9 cellular contexts compared by ENCODE assay signal in the genomic region with DNA sequence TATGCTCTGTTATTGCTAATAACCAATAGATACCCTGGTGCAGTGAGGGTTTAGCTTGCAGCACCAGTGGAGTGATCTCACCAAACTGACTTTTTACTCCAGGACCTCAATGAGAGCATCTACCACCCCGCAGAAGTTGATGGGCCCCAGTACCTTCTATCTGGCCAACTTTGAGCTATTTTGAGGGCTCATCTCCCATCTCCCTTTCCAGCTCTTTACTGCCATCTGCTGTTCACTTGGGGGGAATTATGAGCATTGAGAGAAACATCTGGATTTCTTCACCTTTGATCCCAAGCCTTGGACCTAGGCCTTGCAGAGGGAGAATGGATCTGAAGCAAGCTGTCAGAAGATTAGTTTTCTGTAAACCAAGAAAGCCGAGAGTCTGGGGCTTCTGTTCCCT.
A peak's percentile ranks its signal among the peaks of the same experiment; 100 is the strongest.
DNase-seq lines count a peak whose midpoint lies in the region; ATAC-seq lines count a peak whose summit lies in the region.
"Had no signal": no experiment of that assay in that cellular context is flagged by ENCODE, and none has a peak within 500 bp of the region (broad histone marks: within the 10 kb centered on the region; RNA-seq: fewer than 3 reads in every experiment).

No MANE protein-coding gene starts in this region.

- H3K36me3 ChIP-seq in H7 (replicated peaks; ENCODE audit: control insufficient read depth, insufficient read depth, low read length) = no peaks in the 10 kb centered on the region

- no peak overlapping the region for H3K27ac Mint-ChIP-seq in activated T-cell treated with anti-CD3 and anti-CD28 coated beads, Interleukin-2, amount 50 U/mL, for 24 hours
- H3K27ac Mint-ChIP-seq: stimulated activated naive CD8-positive, alpha-beta T cell treated with anti-CD3 and anti-CD28 coated beads, Interleukin-15, Interleukin-2, amounts not matched to agents 100 ng/mL and 50 ng/mL, for 24 hours had no signal

- H3K27me3 ChIP-seq in H7 (ENCODE audit: control insufficient read depth, insufficient read depth, low read length) = no peaks in the 10 kb centered on the region

- H3K27me3 Mint-ChIP-seq in activated T-cell treated with anti-CD3 and anti-CD28 coated beads, Interleukin-2, amount 50 U/mL, for 24 hours = peaks cover 3% of the 10 kb centered on the region
- H3K27me3 Mint-ChIP-seq: stimulated activated naive CD8-positive, alpha-beta T cell treated with anti-CD3 and anti-CD28 coated beads, Interleukin-15, Interleukin-2, amounts not matched to agents 100 ng/mL and 50 ng/mL, for 24 hours had no signal

- DNase-seq in activated gamma-delta T cell treated with Interleukin-2 at 50 U/mL for 16 hours = peak; percentile 16
- DNase-seq in activated gamma-delta T cell (lab: John Stamatoyannopoulos, UW) = no peak
- peak; percentile 66 for DNase-seq in H7
- DNase-seq in NCI-H2107 (lab: John Stamatoyannopoulos, UW) = peak; percentile 19
- DNase-seq in activated T-cell treated with anti-CD3 and anti-CD28 coated beads, Interleukin-2, amount 50 U/mL, for 24 hours = peak; percentile 42
- peak; percentile 46 for DNase-seq in glomerular visceral epithelial cell (ENCODE audit: extremely low spot score)
- DNase-seq in retina = peak; percentile 43

- no peak overlapping the region for H3K4me3 Mint-ChIP-seq in activated T-cell treated with anti-CD3 and anti-CD28 coated beads, Interleukin-2, amount 50 U/mL, for 24 hours
- H3K4me3 Mint-ChIP-seq: stimulated activated naive CD8-positive, alpha-beta T cell treated with anti-CD3 and anti-CD28 coated beads, Interleukin-15, Interleukin-2, amounts not matched to agents 100 ng/mL and 50 ng/mL, for 24 hours had no signal

- peaks cover 3% of the 10 kb centered on the region for H3K4me1 Mint-ChIP-seq in activated T-cell treated with anti-CD3 and anti-CD28 coated beads, Interleukin-2, amount 50 U/mL, for 24 hours (ENCODE audit: low read depth)

- ATAC-seq in GM19035 (IDR thresholded peaks at IDR 0.05; ENCODE audit: unreplicated experiment) = no peak

- H3K9me3 Mint-ChIP-seq in activated T-cell treated with anti-CD3 and anti-CD28 coated beads, Interleukin-2, amount 50 U/mL, for 24 hours = no peaks in the 10 kb centered on the region
- H3K9me3 Mint-ChIP-seq: stimulated activated naive CD8-positive, alpha-beta T cell treated with anti-CD3 and anti-CD28 coated beads, Interleukin-15, Interleukin-2, amounts not matched to agents 100 ng/mL and 50 ng/mL, for 24 hours had no signal

- H3K36me3 Mint-ChIP-seq in activated T-cell treated with anti-CD3 and anti-CD28 coated beads, Interleukin-2, amount 50 U/mL, for 24 hours (ENCODE audit: low read depth) = peaks cover 2% of the 10 kb centered on the region

- no peak overlapping the region for H3K4me3 ChIP-seq in H7 (ENCODE audit: insufficient read depth, low read depth, low read length)
